In the genomic region with DNA sequence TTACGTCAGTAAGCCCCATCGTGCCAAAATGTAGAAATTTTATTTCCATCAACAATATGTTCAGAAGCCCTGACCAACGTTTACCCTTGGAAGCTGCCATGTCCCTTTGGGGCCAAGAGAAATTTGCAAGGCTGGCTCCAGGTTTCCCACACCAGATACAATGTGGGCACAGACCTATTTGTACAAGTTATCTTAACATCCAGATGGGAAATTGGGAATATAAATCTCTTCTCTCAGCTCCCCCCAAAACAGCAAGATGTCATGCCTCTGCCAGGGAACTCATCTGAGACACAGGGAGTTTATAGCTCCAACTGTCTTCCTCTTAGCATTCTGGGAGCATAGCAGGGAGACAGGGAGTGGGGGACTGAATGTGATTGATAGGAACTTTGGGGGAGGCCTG, we compare ENCODE assay signal across 31 cellular contexts. TPM values are rescaled to one million over a fixed set of nuclear protein-coding genes. Genes with fewer than 3 reads are reported as not detected.
"Had no signal": no experiment of that assay in that cellular context is flagged by ENCODE, and none has a peak within 500 bp of the region (broad histone marks: within the 10 kb centered on the region; RNA-seq: fewer than 3 reads in every experiment).

No MANE protein-coding gene starts in this region.

- H3K9me3 Mint-ChIP-seq: central memory CD8-positive, alpha-beta T cell; effector memory CD8-positive, alpha-beta T cell; natural killer cell; stimulated activated memory B cell treated with anti-CD40 and anti-IgM and Interleukin-4, amounts not matched to agents 10 μg/mL and 1 μg/mL and 100 μg/mL, for 72 hours; type B pancreatic cell had no signal

- H3K27me3 Mint-ChIP-seq: central memory CD8-positive, alpha-beta T cell; stimulated activated memory B cell treated with anti-CD40 and anti-IgM and Interleukin-4, amounts not matched to agents 10 μg/mL and 1 μg/mL and 100 μg/mL, for 72 hours; type B pancreatic cell had no signal

- DNase-seq: dermis blood vessel endothelial cell; effector memory CD8-positive, alpha-beta T cell; foreskin fibroblast; gastrocnemius medialis; heart left ventricle; left ventricle myocardium superior; lower lobe of right lung; natural killer cell; nucleus accumbens; posterior cingulate gyrus; psoas muscle; right cardiac atrium; sigmoid colon; stimulated activated CD4-positive, alpha-beta T cell treated with anti-CD3 and anti-CD28 coated beads, Interleukin-4, amount 100 ng/mL, for 4 hours; stimulated activated naive CD8-positive, alpha-beta T cell treated with anti-CD3 and anti-CD28 coated beads, Interleukin-15, Interleukin-2, amounts not matched to agents 100 U/mL and 50 U/mL, for 24 hours; substantia nigra; testis; tibial artery had no signal

- H3K36me3 ChIP-seq: gastrocnemius medialis, heart left ventricle, lower lobe of right lung, sigmoid colon, tibial artery had no signal

- H3K27me3 ChIP-seq: gastrocnemius medialis, hepatocyte, sigmoid colon, testis, tibial artery had no signal

- H3K4me1 ChIP-seq: gastrocnemius medialis, heart left ventricle, lower lobe of right lung, psoas muscle, sigmoid colon, testis, tibial artery had no signal

- H3K27ac ChIP-seq: coronary artery, epithelial cell of prostate, gastrocnemius medialis, heart left ventricle, hepatocyte, lower lobe of right lung, psoas muscle, sigmoid colon, testis, tibial artery had no signal

- H3K9me3 ChIP-seq: gastrocnemius medialis, heart left ventricle, lower lobe of right lung, psoas muscle, sigmoid colon, testis, tibial artery had no signal

- H3K27ac Mint-ChIP-seq: effector memory CD8-positive, alpha-beta T cell; natural killer cell; stimulated activated memory B cell treated with anti-CD40 and anti-IgM and Interleukin-4, amounts not matched to agents 10 μg/mL and 1 μg/mL and 100 μg/mL, for 72 hours; type B pancreatic cell had no signal

- H3K4me1 Mint-ChIP-seq: central memory CD8-positive, alpha-beta T cell; natural killer cell; stimulated activated memory B cell treated with anti-CD40 and anti-IgM and Interleukin-4, amounts not matched to agents 10 μg/mL and 1 μg/mL and 100 μg/mL, for 72 hours had no signal

- H3K4me3 Mint-ChIP-seq: central memory CD8-positive, alpha-beta T cell; effector memory CD8-positive, alpha-beta T cell; natural killer cell; stimulated activated memory B cell treated with anti-CD40 and anti-IgM and Interleukin-4, amounts not matched to agents 10 μg/mL and 1 μg/mL and 100 μg/mL, for 72 hours; type B pancreatic cell had no signal

- H3K4me3 ChIP-seq: coronary artery, gastrocnemius medialis, heart left ventricle, hepatocyte, lower lobe of right lung, psoas muscle, sigmoid colon, testis, tibial artery had no signal

- H3K36me3 Mint-ChIP-seq: natural killer cell; stimulated activated memory B cell treated with anti-CD40 and anti-IgM and Interleukin-4, amounts not matched to agents 10 μg/mL and 1 μg/mL and 100 μg/mL, for 72 hours; type B pancreatic cell had no signal

- ATAC-seq: effector memory CD8-positive, alpha-beta T cell; esophagus mucosa; gastrocnemius medialis; heart left ventricle; left ventricle myocardium superior; lower lobe of right lung; natural killer cell; psoas muscle; right cardiac atrium; stimulated activated memory B cell treated with anti-CD40 and anti-IgM and Interleukin-4, amounts not matched to agents 10 μg/mL and 1 μg/mL and 100 μg/mL, for 72 hours; stimulated activated naive CD8-positive, alpha-beta T cell treated with anti-CD3 and anti-CD28 coated beads, Interleukin-15, Interleukin-2, amounts not matched to agents 100 U/mL and 50 U/mL, for 24 hours had no signal

RNA-seq across cellular contexts. Expression of a gene that starts 9.3 kb away (rescaled TPM):
- total RNA-seq: dermis blood vessel endothelial cell, esophagus mucosa, gastrocnemius medialis, heart left ventricle, hepatocyte, left ventricle myocardium superior, lower lobe of right lung, mesenteric fat pad, mononuclear cell, natural killer cell, osteocyte, psoas muscle, right cardiac atrium, sigmoid colon, skeletal muscle tissue, urinary bladder had no signal

RNA-seq across cellular contexts. Expression of a gene that starts 11.7 kb away (rescaled TPM):
- total RNA-seq: dermis blood vessel endothelial cell, esophagus mucosa, gastrocnemius medialis, heart left ventricle, left ventricle myocardium superior, lower lobe of right lung, mesenteric fat pad, psoas muscle, renal cortical epithelial cell had no signal
